In the genomic region with DNA sequence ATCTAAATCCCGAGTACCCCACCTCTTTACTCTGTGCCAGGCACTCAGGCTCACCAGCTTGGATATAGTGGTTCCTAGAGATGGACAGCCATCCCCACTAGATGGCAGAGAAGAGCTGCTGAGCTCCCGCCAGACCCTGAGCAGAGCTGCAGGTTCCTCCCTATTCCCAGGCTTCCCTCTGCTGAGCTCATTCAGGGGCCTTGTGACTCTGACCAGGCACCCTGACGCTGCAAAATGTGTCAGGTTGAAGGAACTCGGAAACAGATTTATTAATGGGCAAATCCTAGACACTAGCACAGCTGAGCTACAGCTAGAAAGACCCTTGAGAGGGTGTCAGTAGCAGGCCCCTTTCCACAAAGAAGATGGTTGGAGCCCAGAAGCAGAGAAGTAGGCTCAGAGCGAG, we compare ENCODE assay signal across 8 cellular contexts. TPM values are rescaled to one million over a fixed set of nuclear protein-coding genes. Genes with fewer than 3 reads are reported as not detected.
DNase-seq lines count a peak whose midpoint lies in the region; ATAC-seq and TF ChIP-seq lines count a peak whose summit lies in the region.

No MANE protein-coding gene starts in this region.

- no peaks in the 10 kb centered on the region for H3K36me3 Mint-ChIP-seq in activated CD4-positive, alpha-beta T cell treated with anti-CD3 and anti-CD28 coated beads, Interleukin-2, amount 10 ng/mL, durations not matched to agents 24 days and 14 days (ENCODE audit: low read depth)

- no peak overlapping the region for H3K4me3 Mint-ChIP-seq in activated CD4-positive, alpha-beta T cell treated with anti-CD3 and anti-CD28 coated beads, Interleukin-2, amount 10 ng/mL, durations not matched to agents 24 days and 14 days

- no peaks in the 10 kb centered on the region for H3K9me3 Mint-ChIP-seq in activated CD4-positive, alpha-beta T cell treated with anti-CD3 and anti-CD28 coated beads, Interleukin-2, amount 10 ng/mL, durations not matched to agents 24 days and 14 days

- H3K36me3 ChIP-seq in duodenal mucosa (ENCODE audit: control insufficient read depth in 1 of 2, insufficient read depth in 2 of 2, low read length in 2 of 2) (peaks cover 5 to 24% of the 10 kb centered on the region in 2 donors), right lobe of liver (peaks cover 0 to 5% (median 0%) of the 10 kb centered on the region in 4 donors)

- no peak overlapping the region for H3K27ac Mint-ChIP-seq in activated CD4-positive, alpha-beta T cell treated with anti-CD3 and anti-CD28 coated beads, Interleukin-2, amount 10 ng/mL, durations not matched to agents 24 days and 14 days

- ATAC-seq in GM18519 (IDR thresholded peaks at IDR 0.05; ENCODE audit: low FRiP score, unreplicated experiment) (peak; percentile 61), HG03432 (IDR thresholded peaks at IDR 0.05; ENCODE audit: unreplicated experiment) (peak; percentile 55), right lobe of liver (peak; percentile 91 to 94 (median 93))

- H3K4me1 ChIP-seq in duodenal mucosa (ENCODE audit: control insufficient read depth in 1 of 2, insufficient read depth in 2 of 2, low read length in 2 of 2) (no peaks in the 10 kb centered on the region), right lobe of liver (peaks cover 0 to 22% (median 4%) of the 10 kb centered on the region in 4 donors)

- 15% methylated on average over 5 of the region's 5 CpGs for WGBS in right lobe of liver (ENCODE audit: insufficient coverage, low coverage, low lambda C conversion rate, missing lambda C conversion rate)

- peak overlapping the region; percentile 11 for H3K27ac ChIP-seq in duodenal mucosa (ENCODE audit: low read depth, low read length)
- peak overlapping the region; percentile 42 to 67 (median 54) for H3K27ac ChIP-seq in right lobe of liver

- H3K27me3 ChIP-seq in duodenal mucosa (ENCODE audit: control insufficient read depth in 1 of 2, insufficient read depth in 2 of 2, low read length in 2 of 2) (no peaks in the 10 kb centered on the region), right lobe of liver (no peaks in the 10 kb centered on the region)

- TF ChIP-seq POLR2A in right lobe of liver (IDR thresholded peaks at IDR 0.05): no peak

- H3K4me3 ChIP-seq in duodenal mucosa (ENCODE audit: low read depth in 1 of 2, low read length in 2 of 2) (no peak overlapping the region), right lobe of liver (no peak overlapping the region)

- intact Hi-C loops in activated CD4-positive, alpha-beta T cell treated with anti-CD3 and anti-CD28 coated beads, Interleukin-2, amount 10 ng/mL, durations not matched to agents 24 days and 14 days (cut with micrococcal nuclease): loop anchor here (1.0 to 10.0 kb wide), 4 partner anchors 115 to 507 kb away; a partner anchor contains a TSS
- intact Hi-C loops in right lobe of liver (cut with DNase I): loop anchor here in 1 of 2 donors (10.0 kb wide), 1 partner anchor 335 kb away; no protein-coding TSS in a partner anchor

- DNase-seq in ACHN (peak; percentile 88), NCI-H510A treated with DMSO at 0.1 percent for 48 hours (lab: John Stamatoyannopoulos, UW) (peak; percentile 77), right lobe of liver (peak; percentile 82 to 83 (median 83))
- DNase-seq in activated CD4-positive, alpha-beta T cell treated with anti-CD3 and anti-CD28 coated beads, Interleukin-2, amount 10 ng/mL, durations not matched to agents 24 days and 14 days: peak; percentile 85
- DNase-seq in stimulated activated CD4-positive, alpha-beta T cell treated with anti-CD3 and anti-CD28 coated beads, Interleukin-4, amount 100 ng/mL, for 24 hours: peak; percentile 52

- H3K9me3 ChIP-seq in duodenal mucosa (ENCODE audit: control insufficient read depth in 1 of 2, low read length in 2 of 2) (no peaks in the 10 kb centered on the region), right lobe of liver (no peaks in the 10 kb centered on the region)

- in situ Hi-C loops in ACHN (cut with HindIII; ENCODE audit: low pct_ligation_motif_present, low pct_unique_long_range_greater_than_20kb, low sequenced_read_pairs): no loop called here

- H3K27me3 Mint-ChIP-seq in activated CD4-positive, alpha-beta T cell treated with anti-CD3 and anti-CD28 coated beads, Interleukin-2, amount 10 ng/mL, durations not matched to agents 24 days and 14 days: no peaks in the 10 kb centered on the region

- H3K4me1 Mint-ChIP-seq in activated CD4-positive, alpha-beta T cell treated with anti-CD3 and anti-CD28 coated beads, Interleukin-2, amount 10 ng/mL, durations not matched to agents 24 days and 14 days: peaks cover 2% of the 10 kb centered on the region

- peak overlapping the region in 1 of 2 donors; percentile 47 for H3K9ac ChIP-seq in duodenal mucosa (ENCODE audit: low read depth in 1 of 2, low read length in 2 of 2)

- TF ChIP-seq CTCF in right lobe of liver (IDR thresholded peaks at IDR 0.05): peak; percentile 89 to 93 (median 91)

RNA-seq across cellular contexts. Expression of a gene that starts 38.2 kb away (rescaled TPM):
- not detected in 2 replicates for total RNA-seq in activated CD4-positive, alpha-beta T cell treated with anti-CD3 and anti-CD28 coated beads, Interleukin-2, amount 10 ng/mL, durations not matched to agents 24 days and 14 days
- not detected for total RNA-seq in right lobe of liver

RNA-seq across cellular contexts. Expression of a gene that starts 50.2 kb away (rescaled TPM):
- 12.3 and 13.7 TPM in 2 replicates for total RNA-seq in activated CD4-positive, alpha-beta T cell treated with anti-CD3 and anti-CD28 coated beads, Interleukin-2, amount 10 ng/mL, durations not matched to agents 24 days and 14 days
- 10 to 100 TPM in 4 of 6 experiments, 1 to 10 TPM in 2; 7.1 to 16.8 (median 11.5) TPM for total RNA-seq in right lobe of liver

RNA-seq across cellular contexts. Expression of a gene that starts 50.5 kb away (rescaled TPM):
- total RNA-seq in activated CD4-positive, alpha-beta T cell treated with anti-CD3 and anti-CD28 coated beads, Interleukin-2, amount 10 ng/mL, durations not matched to agents 24 days and 14 days: 40.8 and 50.7 TPM in 2 replicates
- 10 to 100 TPM; 16.9 to 26.1 (median 25.3) TPM for total RNA-seq in right lobe of liver

RNA-seq across cellular contexts. Expression of a gene that starts 52.7 kb away (rescaled TPM):
- not detected in 2 replicates for total RNA-seq in activated CD4-positive, alpha-beta T cell treated with anti-CD3 and anti-CD28 coated beads, Interleukin-2, amount 10 ng/mL, durations not matched to agents 24 days and 14 days
- not detected for total RNA-seq in right lobe of liver
